In genomic region chr3:159763466-159764210, GRCh38 we compare ENCODE assay signal across 8 cellular contexts.
DNase-seq lines count a peak whose midpoint lies in the region; ATAC-seq and TF ChIP-seq lines count a peak whose summit lies in the region.

No MANE protein-coding gene starts in this region.

- no peaks in the 10 kb centered on the region for H3F3A ChIP-seq in PC-3 (ENCODE audit: low read length, unreplicated experiment)

- H3K36me3 ChIP-seq in HUES48 (ENCODE audit: control insufficient read depth, insufficient read depth, low read length), result no peaks in the 10 kb centered on the region
- H3K36me3 ChIP-seq in PC-3 (ENCODE audit: low read depth, low read length), result peaks cover 4% of the 10 kb centered on the region; the same call in 1 of the 2 replicates
- no peaks in the 10 kb centered on the region for H3K36me3 ChIP-seq in breast epithelium
- H3K36me3 ChIP-seq in iPS-20b (ENCODE audit: insufficient read depth, low read depth, low read length), result no peaks in the 10 kb centered on the region
- no peaks in the 10 kb centered on the region for H3K36me3 ChIP-seq in skeletal muscle satellite cell (ENCODE audit: insufficient read depth, low read length)

- DNase-seq in G401 (ENCODE audit: low spot score) (peak; percentile 68), PC-3 (peak; percentile 91), breast epithelium (ENCODE audit: low spot score in 2 of 2) (no peak), NK-92 (lab: John Stamatoyannopoulos, UW; ENCODE audit: unreplicated experiment) (no peak)

- H3K27me3 ChIP-seq in HUES48 (ENCODE audit: control insufficient read depth, insufficient read depth, low read length) (no peaks in the 10 kb centered on the region; the same call in 1 of the 2 replicates), PC-3 (ENCODE audit: low read length) (no peaks in the 10 kb centered on the region), breast epithelium (no peaks in the 10 kb centered on the region), iPS-20b (ENCODE audit: insufficient read depth, low read length) (peaks cover 26% of the 10 kb centered on the region; the same call in 1 of the 2 replicates), skeletal muscle satellite cell (ENCODE audit: control insufficient read depth, insufficient read depth, low read length) (no peaks in the 10 kb centered on the region)

- H3K9me3 ChIP-seq in HUES48 (ENCODE audit: control insufficient read depth, insufficient read depth, low read length) (no peaks in the 10 kb centered on the region), PC-3 (ENCODE audit: low read length) (no peaks in the 10 kb centered on the region), breast epithelium (no peaks in the 10 kb centered on the region), iPS-20b (ENCODE audit: insufficient read depth, low read depth, low read length) (no peaks in the 10 kb centered on the region), skeletal muscle satellite cell (replicated peaks; ENCODE audit: low read length) (no peaks in the 10 kb centered on the region)

- no TSS peak for BruUV-seq in PC-3 (replicated peaks; lab: Mats Ljungman, UMichigan)

- H3K4me2 ChIP-seq in PC-3 (ENCODE audit: low read length) (peak overlapping the region; percentile 96), skeletal muscle satellite cell (ENCODE audit: low read length) (peak overlapping the region; percentile 99)

- in situ Hi-C loops in G401 (cut with HindIII; ENCODE audit: low sequenced_read_pairs), result no loop called here

- peaks cover 33% of the 10 kb centered on the region for H3K4me1 ChIP-seq in HUES48 (ENCODE audit: control insufficient read depth, insufficient read depth, low read length)
- peaks cover 43% of the 10 kb centered on the region for H3K4me1 ChIP-seq in PC-3 (ENCODE audit: insufficient read depth, low read length)
- no peaks in the 10 kb centered on the region for H3K4me1 ChIP-seq in breast epithelium
- H3K4me1 ChIP-seq in iPS-20b (ENCODE audit: insufficient read depth, low read length), result peaks cover 23% of the 10 kb centered on the region
- H3K4me1 ChIP-seq in skeletal muscle satellite cell (ENCODE audit: control insufficient read depth, insufficient read depth, low read length), result peaks cover 51% of the 10 kb centered on the region

- POLR2A ChIA-PET in PC-3 (lab: Charles Lee; ENCODE audit: unreplicated experiment), result interaction anchor here (0.5 to 1.2 kb wide), 8 partner anchors 22 to 1476 kb away, joined by 3 to 12 read pairs (median 3); no protein-coding TSS in a partner anchor

- no peak for TF ChIP-seq POLR2A in breast epithelium (IDR thresholded peaks at IDR 0.05)

- CTCF ChIA-PET in PC-3 (lab: Charles Lee), result interaction anchor here (0.6 to 1.4 kb wide), 2 partner anchors 41 to 64 kb away, joined by 5 to 9 read pairs; no protein-coding TSS in a partner anchor

- H3K79me2 ChIP-seq in PC-3 (ENCODE audit: low read length), result peaks cover 37% of the 10 kb centered on the region

- H3K4me3 ChIP-seq in HUES48 (ENCODE audit: low read depth, low read length) (peak overlapping the region; percentile 87), PC-3 (ENCODE audit: low read length) (peak overlapping the region; percentile 76), breast epithelium (peak overlapping the region; percentile 74 to 78 (median 77)), iPS-20b (ENCODE audit: low read length) (peak overlapping the region; percentile 94), skeletal muscle satellite cell (ENCODE audit: low read length) (peak overlapping the region; percentile 88)

- ATAC-seq in GM21529 (IDR thresholded peaks at IDR 0.05; ENCODE audit: unreplicated experiment) (peak; percentile 69), PC-3 (peak; percentile 43)

- no peaks in the 10 kb centered on the region for H3K9me2 ChIP-seq in PC-3 (replicated peaks; ENCODE audit: low read length)

- H2AFZ ChIP-seq in PC-3 (ENCODE audit: low read length), result peak overlapping the region; percentile 78

- intact Hi-C loops in PC-3 (cut with micrococcal nuclease) (loop anchor here (2.0 to 10.0 kb wide), 5 partner anchors 51 to 599 kb away; no protein-coding TSS in a partner anchor), breast epithelium (cut with DNase I; ENCODE audit: low total_unique reads) (no loop called here)

- TF ChIP-seq CTCF in PC-3 (conservative IDR thresholded peaks at IDR 0.05; ENCODE audit: low read depth, low read length) (no peak), breast epithelium (IDR thresholded peaks at IDR 0.05) (peak in 2 of 3 donors; percentile 18 to 33)

- peaks cover 18% of the 10 kb centered on the region for H4K20me1 ChIP-seq in PC-3 (ENCODE audit: low read length)

- H3K27ac ChIP-seq in HUES48 (ENCODE audit: low read depth, low read length) (peak overlapping the region; percentile 85), PC-3 (ENCODE audit: low read length) (peak overlapping the region; percentile 90), breast epithelium (peak overlapping the region; percentile 93 to 94), iPS-20b (ENCODE audit: low read length) (peak overlapping the region; percentile 10)

- H3K9ac ChIP-seq in HUES48 (ENCODE audit: low read depth, low read length) (peak overlapping the region; percentile 71), PC-3 (ENCODE audit: low read length) (peak overlapping the region; percentile 84), iPS-20b (ENCODE audit: low read depth, low read length) (peak overlapping the region; percentile 86; the same call in 1 of the 2 replicates), skeletal muscle satellite cell (ENCODE audit: low read depth, low read length) (peak overlapping the region; percentile 94)

Comparison
In these comparisons a context has a peak if more than half of its experiments do, and no peak if none do; other contexts are left out.
1. DNase-seq: peak in G401 (single experiment) and PC-3 (single experiment); none in breast epithelium (0 of 2) and NK-92 (single experiment).
2. H3K27ac ChIP-seq: peak in every context shown above with its lines; median percentile 94 in breast epithelium; 90 in PC-3; 85 in HUES48; 10 in iPS-20b.
3. Peak in every context shown above with its lines, with median percentiles within 50 percentile points of each other: H3K4me3 ChIP-seq and H3K9ac ChIP-seq.